8 cellular contexts compared by ENCODE assay signal in genomic region chr5:72280655-72281069, GRCh38. TPM values are rescaled to one million over a fixed set of nuclear protein-coding genes. Genes with fewer than 3 reads are reported as not detected.
DNase-seq lines count a peak whose midpoint lies in the region; ATAC-seq lines count a peak whose summit lies in the region.
"Had no signal": no experiment of that assay in that cellular context is flagged by ENCODE, and none has a peak within 500 bp of the region (broad histone marks: within the 10 kb centered on the region; RNA-seq: fewer than 3 reads in every experiment).

No MANE protein-coding gene starts in this region.

- DNase-seq in GM23248 (peak; percentile 70), SK-MEL-5 (ENCODE audit: low read depth, low spot score) (peak; percentile 70), globus pallidus (ENCODE audit: low spot score) (peak; percentile 61)
- no peak for DNase-seq in NK-92 treated with Interleukin-12 subunit alpha and Interleukin-12 subunit beta, amount 100 ng/mL, for 24 hours (lab: John Stamatoyannopoulos, UW)
- DNase-seq in activated T-cell treated with anti-CD3 and anti-CD28 coated beads, Interleukin-2, amount 50 U/mL, for 48 hours: no peak

- H3K4me3 ChIP-seq in GM23248 (no peak overlapping the region), subcutaneous abdominal adipose tissue (ENCODE audit: low read depth in 1 of 5, low read length in 5 of 5) (no peak overlapping the region)

- no peak overlapping the region for H2AFZ ChIP-seq in GM23248
- H2AFZ ChIP-seq: parathyroid adenoma had no signal

- in situ Hi-C loops in GM23248 (cut with MboI) (no loop called here), SK-MEL-5 (cut with HindIII; ENCODE audit: low pct_unique_long_range_greater_than_20kb, low sequenced_read_pairs) (no loop called here)

- WGBS in GM23248 (ENCODE audit: low coverage in 1 of 2, low lambda C conversion rate in 2 of 2, missing lambda C conversion rate in 2 of 2), 2 experiments: 62 to 69% methylated on average over 2 of the region's 2 CpGs

- H3F3A ChIP-seq in GM23248 (ENCODE audit: insufficient read depth): peaks cover 16% of the 10 kb centered on the region; the same call in 1 of the 2 replicates

- H3K4me2 ChIP-seq in GM23248 (ENCODE audit: unreplicated experiment): no peak overlapping the region

- H3K9me3 ChIP-seq in GM23248 (ENCODE audit: low read depth): no peaks in the 10 kb centered on the region
- H3K9me3 ChIP-seq in subcutaneous abdominal adipose tissue (ENCODE audit: control insufficient read depth in 5 of 5, low read length in 5 of 5): no peaks in the 10 kb centered on the region

- no peaks in the 10 kb centered on the region for H3K27me3 ChIP-seq in GM23248 (replicated peaks; ENCODE audit: insufficient read depth)
- no peaks in the 10 kb centered on the region for H3K27me3 ChIP-seq in subcutaneous abdominal adipose tissue (ENCODE audit: control insufficient read depth in 5 of 5, insufficient read depth in 4 of 5, low read length in 5 of 5)

- H3K27ac ChIP-seq in GM23248 (no peak overlapping the region), subcutaneous abdominal adipose tissue (ENCODE audit: low read depth, low read length) (peak overlapping the region; percentile 90)

- no peak overlapping the region for H3K9ac ChIP-seq in GM23248
- H3K9ac ChIP-seq in subcutaneous abdominal adipose tissue (ENCODE audit: low read length in 5 of 5): peak overlapping the region in 1 of 5 donors; percentile 30
- H3K9ac ChIP-seq: parathyroid adenoma had no signal

- no peaks in the 10 kb centered on the region for H4K20me1 ChIP-seq in GM23248 (ENCODE audit: insufficient read depth)

- peaks cover 36% of the 10 kb centered on the region for H3K4me1 ChIP-seq in GM23248 (ENCODE audit: insufficient read depth)
- peaks cover 2 to 44% (median 28%) of the 10 kb centered on the region in 5 donors for H3K4me1 ChIP-seq in subcutaneous abdominal adipose tissue (ENCODE audit: control insufficient read depth in 5 of 5, insufficient read depth in 5 of 5, low read length in 5 of 5)
- H3K4me1 ChIP-seq: parathyroid adenoma had no signal

- peaks cover 14% of the 10 kb centered on the region for H3K79me2 ChIP-seq in GM23248 (ENCODE audit: insufficient read depth)

- H3K36me3 ChIP-seq in GM23248 (ENCODE audit: low read depth): no peaks in the 10 kb centered on the region
- peaks cover 0 to 2% (median 0%) of the 10 kb centered on the region in 5 donors for H3K36me3 ChIP-seq in subcutaneous abdominal adipose tissue (ENCODE audit: control insufficient read depth in 5 of 5, insufficient read depth in 5 of 5, low read length in 5 of 5)

- ATAC-seq in GM21367 (IDR thresholded peaks at IDR 0.05; ENCODE audit: unreplicated experiment): no peak

- no peaks in the 10 kb centered on the region for H3K9me2 ChIP-seq in GM23248 (ENCODE audit: insufficient read depth)

RNA-seq across cellular contexts. Expression of gene MRPS27, which starts 39.4 kb away (rescaled TPM):
- 53.4 and 58.5 TPM in 2 replicates for total RNA-seq in GM23248 (2014; rRNA removed; shearing (Covaris generic))
- polyA plus RNA-seq in GM23248 (2016; fragmentation: Nextera tagmentation; extraction: Ambion mirVana): 35.2 and 36.4 TPM in 2 replicates
- total RNA-seq in SK-MEL-5 (2014; rRNA removed; shearing (Covaris generic)): 122 and 134 TPM in 2 replicates
- polyA plus RNA-seq in SK-MEL-5 (2015; cell fraction: cytosol; rRNA removed): 84.6 and 103 TPM in 2 replicates
- polyA plus RNA-seq in SK-MEL-5 (2015; cell fraction: nucleus; rRNA removed): 52.5 and 59.2 TPM in 2 replicates

RNA-seq across cellular contexts. Expression of gene PTCD2, which starts 39.5 kb away (rescaled TPM):
- 15.5 and 17.1 TPM in 2 replicates for total RNA-seq in GM23248 (2014; rRNA removed; shearing (Covaris generic))
- polyA plus RNA-seq in GM23248 (2016; fragmentation: Nextera tagmentation; extraction: Ambion mirVana): 11.1 and 14.0 TPM in 2 replicates
- total RNA-seq in SK-MEL-5 (2014; rRNA removed; shearing (Covaris generic)): 19.0 and 25.6 TPM in 2 replicates
- polyA plus RNA-seq in SK-MEL-5 (2015; cell fraction: cytosol; rRNA removed): 15.0 and 15.1 TPM in 2 replicates
- 22.4 and 28.3 TPM in 2 replicates for polyA plus RNA-seq in SK-MEL-5 (2015; cell fraction: nucleus; rRNA removed)

Comparison
In these comparisons a context has a peak if more than half of its experiments do, and no peak if none do; other contexts are left out.
1. DNase-seq: peak in GM23248 (single experiment), SK-MEL-5 (single experiment) and globus pallidus (single experiment); none in NK-92 treated with Interleukin-12 subunit alpha and Interleukin-12 subunit beta, amount 100 ng/mL, for 24 hours (single experiment) and activated T-cell treated with anti-CD3 and anti-CD28 coated beads, Interleukin-2, amount 50 U/mL, for 48 hours (0 of 2).